In genomic region chr4:25792200-25792791, GRCh38 we compare ENCODE assay signal across 8 cellular contexts.
DNase-seq lines count a peak whose midpoint lies in the region; ATAC-seq, FAIRE-seq and TF ChIP-seq lines count a peak whose summit lies in the region.

No MANE protein-coding gene starts in this region.

- H3K9me3 Mint-ChIP-seq in naive thymus-derived CD8-positive, alpha-beta T cell = peaks cover 0 to 3% (median 0%) of the 10 kb centered on the region in 9 donors

- CTCF ChIA-PET in AG04449 (lab: Yijun Ruan, JAX) = interaction anchor here (0.6 to 5.9 kb wide), 4 partner anchors 8 to 352 kb away, joined by 3 to 38 read pairs (median 10); no protein-coding TSS in a partner anchor

- POLR2A ChIA-PET in AG04449 (lab: Yijun Ruan, JAX) = no interaction called here
- POLR2A ChIA-PET in naive thymus-derived CD8-positive, alpha-beta T cell (lab: Charles Lee) = no interaction called here

- TF ChIP-seq CTCF in AG04449 (IDR thresholded peaks at IDR 0.05; ENCODE audit: insufficient read depth, low read length, missing control alignments) (peak; percentile 42), GM12874 (IDR thresholded peaks at IDR 0.05; ENCODE audit: insufficient read depth, low read depth, low read length) (0 out of 2 replicates have a peak, but pooled peaks have one; percentile 13), Peyer's patch (IDR thresholded peaks at IDR 0.05) (peak in 4 of 6 experiments; percentile 41 to 69 (median 62)), left ventricle myocardium inferior (IDR thresholded peaks at IDR 0.05; ENCODE audit: borderline replicate concordance) (peak; percentile 52)

- H3K9me3 ChIP-seq in Peyer's patch (no peaks in the 10 kb centered on the region), left ventricle myocardium inferior (replicated peaks) (no peaks in the 10 kb centered on the region)

- H3K4me1 ChIP-seq in Peyer's patch = no peaks in the 10 kb centered on the region
- no peaks in the 10 kb centered on the region for H3K4me1 ChIP-seq in left ventricle myocardium inferior

- H3K27ac ChIP-seq in Peyer's patch = no peak overlapping the region
- no peak overlapping the region for H3K27ac ChIP-seq in left ventricle myocardium inferior (replicated peaks)

- H3K4me3 Mint-ChIP-seq in naive thymus-derived CD8-positive, alpha-beta T cell = no peak overlapping the region

- no peak overlapping the region for H3K27ac Mint-ChIP-seq in naive thymus-derived CD8-positive, alpha-beta T cell

- FAIRE-seq in RCC 7860 (lab: Jason Lieb, UNC) = no peak

- H3K4me1 Mint-ChIP-seq in naive thymus-derived CD8-positive, alpha-beta T cell = peaks cover 0 to 4% (median 0%) of the 10 kb centered on the region in 4 donors

- H3K36me3 Mint-ChIP-seq in naive thymus-derived CD8-positive, alpha-beta T cell = peaks cover 30 to 93% (median 54%) of the 10 kb centered on the region in 3 donors

- H3K27me3 ChIP-seq in Peyer's patch (no peaks in the 10 kb centered on the region), left ventricle myocardium inferior (ENCODE audit: low read depth) (no peaks in the 10 kb centered on the region)

- intact Hi-C loops in left ventricle myocardium inferior (cut with micrococcal nuclease) = no loop called here

- ATAC-seq in GM18520 (IDR thresholded peaks at IDR 0.05; ENCODE audit: unreplicated experiment) = no peak
- ATAC-seq in naive thymus-derived CD8-positive, alpha-beta T cell = no peak

- H3K36me3 ChIP-seq in Peyer's patch (peaks cover 0 to 40% (median 0%) of the 10 kb centered on the region in 3 donors), left ventricle myocardium inferior (peaks cover 9% of the 10 kb centered on the region)

- TF ChIP-seq POLR2A in Peyer's patch (IDR thresholded peaks at IDR 0.05) = no peak

- no peaks in the 10 kb centered on the region for H3K27me3 Mint-ChIP-seq in naive thymus-derived CD8-positive, alpha-beta T cell

- DNase-seq in AG04449 (ENCODE audit: low read depth, low spot score) = no peak
- DNase-seq in Peyer's patch = peak in 2 of 3 donors; percentile 68 to 70
- DNase-seq in left ventricle myocardium inferior = no peak
- no peak for DNase-seq in RCC 7860 (ENCODE audit: low spot score)
- no peak for DNase-seq in cerebellum (ENCODE audit: low spot score)
- DNase-seq in naive thymus-derived CD8-positive, alpha-beta T cell = no peak

- no peak overlapping the region for H3K4me3 ChIP-seq in AG04449 (ENCODE audit: low read depth, low read length)
- H3K4me3 ChIP-seq in Peyer's patch = no peak overlapping the region
- no peak overlapping the region for H3K4me3 ChIP-seq in left ventricle myocardium inferior

Comparison
In these comparisons a context has a peak if more than half of its experiments do, and no peak if none do; other contexts are left out.
1. DNase-seq: peak in Peyer's patch (2 of 3); none in AG04449 (single experiment), left ventricle myocardium inferior (single experiment), RCC 7860 (single experiment), cerebellum (single experiment) and naive thymus-derived CD8-positive, alpha-beta T cell (0 of 10).
2. Peak in every context shown above with its lines, with median percentiles within 50 percentile points of each other: CTCF ChIP-seq.